ENCODE assay signal across 17 cellular contexts in the genomic region with DNA sequence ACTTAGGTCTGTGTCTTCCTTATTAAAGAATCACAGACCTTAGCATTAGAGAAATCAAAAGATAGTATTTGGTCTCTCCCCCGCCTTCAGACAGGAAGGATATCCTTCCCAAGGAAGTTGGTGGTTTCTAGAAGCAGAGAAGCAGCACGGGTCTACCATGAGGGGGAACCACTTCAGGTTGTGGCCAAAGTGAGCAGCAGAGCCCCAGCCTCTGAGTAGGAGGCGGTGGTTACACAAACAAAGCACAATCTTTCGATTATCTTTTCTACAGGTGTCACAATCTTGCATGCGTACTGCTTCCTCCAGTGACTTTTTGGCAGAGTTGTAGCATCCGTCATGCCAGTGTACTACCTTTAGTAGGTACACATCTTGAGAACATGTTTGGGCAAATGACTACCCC. TPM values are rescaled to one million over a fixed set of nuclear protein-coding genes. Genes with fewer than 3 reads are reported as not detected.
DNase-seq lines count a peak whose midpoint lies in the region; ATAC-seq, FAIRE-seq and TF ChIP-seq lines count a peak whose summit lies in the region.
"Had no signal": no experiment of that assay in that cellular context is flagged by ENCODE, and none has a peak within 500 bp of the region (broad histone marks: within the 10 kb centered on the region; RNA-seq: fewer than 3 reads in every experiment).

No MANE protein-coding gene starts in this region.

- in situ Hi-C loops in GM12878 (cut with MboI) = no loop called here

- H3K36me3 ChIP-seq in CD4-positive, alpha-beta memory T cell (ENCODE audit: insufficient read depth, low read length) = no peaks in the 10 kb centered on the region
- no peaks in the 10 kb centered on the region for H3K36me3 ChIP-seq in GM12878 (ENCODE audit: control insufficient read depth in 2 of 2, insufficient read depth in 2 of 2, low read length in 1 of 2)

- TF ChIP-seq RAD21 in GM12878 (IDR thresholded peaks at IDR 0.05; ENCODE audit: insufficient read depth, low read depth, low read length) = no peak

- no peak for DNase-seq in activated CD8-positive, alpha-beta memory T cell treated with anti-CD3 and anti-CD28 coated beads, Interleukin-2, amount 10 ng/mL, durations not matched to agents 7 days and 5 days
- DNase-seq in activated CD8-positive, alpha-beta memory T cell treated with anti-CD3 and anti-CD28 coated beads, Interleukin-2, amount 50 U/mL, for 48 hours = no peak
- DNase-seq in CD4-positive, alpha-beta memory T cell = peak in 2 of 5 donors; percentile 7 to 17
- peak; percentile 91 for DNase-seq in Jurkat, Clone E6-1 (ENCODE audit: low read depth, low spot score)
- DNase-seq in GM12878 (ENCODE audit: low read depth, low spot score) (no peak), foreskin keratinocyte (no peak), OCI-M1 (lab: John Stamatoyannopoulos, UW) (no peak)
- DNase-seq: DMS 273 treated with DMSO at 0.1 percent for 48 hours, GOT3, NCI-H1436, NCI-H2081, NCI-H524, SHP77 had no signal

- no peak overlapping the region for H2AFZ ChIP-seq in GM12878 (ENCODE audit: control insufficient read depth, low read depth, low read length)

- H3K27ac Mint-ChIP-seq in activated CD8-positive, alpha-beta memory T cell treated with anti-CD3 and anti-CD28 coated beads, Interleukin-2, amount 10 ng/mL, durations not matched to agents 7 days and 5 days = no peak overlapping the region
- H3K27ac Mint-ChIP-seq in CD4-positive, alpha-beta memory T cell = peak overlapping the region in 3 of 7 donors; percentile 21 to 67 (median 29)

- FAIRE-seq in GM12878 (lab: Jason Lieb, UNC) = no peak
- FAIRE-seq: HepG2, RCC 7860 had no signal

- H3K79me2 ChIP-seq in GM12878 (ENCODE audit: control insufficient read depth, insufficient read depth, low read length) = peaks cover 17% of the 10 kb centered on the region

- TF ChIP-seq EP300 in GM12878 (IDR thresholded peaks at IDR 0.05; ENCODE audit: borderline replicate concordance in 1 of 2, control insufficient read depth in 1 of 2, low read depth in 2 of 2, low read length in 2 of 2) = no peak; a peak in 1 of 4 replicates

- WGBS in GM12878 (ENCODE audit: insufficient coverage, insufficient replicate concordance, low lambda C conversion rate, missing lambda C conversion rate) = 46% methylated on average over 6 of the region's 6 CpGs

- CTCF ChIA-PET in activated CD8-positive, alpha-beta memory T cell treated with anti-CD3 and anti-CD28 coated beads, Interleukin-2, amount 10 ng/mL, durations not matched to agents 7 days and 5 days (lab: Charles Lee) = no interaction called here
- CTCF ChIA-PET in CD4-positive, alpha-beta memory T cell (lab: Charles Lee; ENCODE audit: partially characterized antibody) = no interaction called here
- CTCF ChIA-PET in GM12878 (lab: Yijun Ruan, JAX) = no interaction called here

- no peaks in the 10 kb centered on the region for H3K36me3 Mint-ChIP-seq in activated CD8-positive, alpha-beta memory T cell treated with anti-CD3 and anti-CD28 coated beads, Interleukin-2, amount 10 ng/mL, durations not matched to agents 7 days and 5 days
- H3K36me3 Mint-ChIP-seq in CD4-positive, alpha-beta memory T cell = no peaks in the 10 kb centered on the region

- SMC1A ChIA-PET in GM12878 (lab: Charles Lee; ENCODE audit: uncharacterized antibody, unreplicated experiment) = no interaction called here

- TF ChIP-seq CTCF in GM12878 (IDR thresholded peaks at IDR 0.05 in 2 of 3, conservative IDR thresholded peaks at IDR 0.05 in 1 of 3; ENCODE audit: control insufficient read depth in 2 of 3, extremely low read depth in 1 of 3, insufficient read depth in 1 of 3, low read depth in 3 of 3, low read length in 3 of 3) (no peak), foreskin keratinocyte (conservative IDR thresholded peaks at IDR 0.05) (no peak)

- peaks cover 37% of the 10 kb centered on the region for H3K4me1 ChIP-seq in CD4-positive, alpha-beta memory T cell (ENCODE audit: insufficient read depth, low read length)
- peaks cover 17% of the 10 kb centered on the region for H3K4me1 ChIP-seq in GM12878 (ENCODE audit: control insufficient read depth, insufficient read depth, low read length)
- H3K4me1 ChIP-seq in foreskin keratinocyte = peaks cover 8% of the 10 kb centered on the region

- H3K9me3 Mint-ChIP-seq in activated CD8-positive, alpha-beta memory T cell treated with anti-CD3 and anti-CD28 coated beads, Interleukin-2, amount 10 ng/mL, durations not matched to agents 7 days and 5 days (ENCODE audit: low read depth) = no peaks in the 10 kb centered on the region
- H3K9me3 Mint-ChIP-seq in CD4-positive, alpha-beta memory T cell = no peaks in the 10 kb centered on the region

- intact Hi-C loops in CD4-positive, alpha-beta memory T cell (cut with micrococcal nuclease) = no loop called here
- intact Hi-C loops in GM12878 (cut with micrococcal nuclease; ENCODE audit: unreplicated experiment) = loop anchor here (5.0 kb wide), 1 partner anchor 78 kb away; no protein-coding TSS in a partner anchor

- no peak overlapping the region for H3K4me3 ChIP-seq in CD4-positive, alpha-beta memory T cell (ENCODE audit: low read length in 2 of 2)
- no peak overlapping the region for H3K4me3 ChIP-seq in Jurkat, Clone E6-1 (ENCODE audit: low read length)
- H3K4me3 ChIP-seq in GM12878 = no peak overlapping the region

- H3K4me2 ChIP-seq in GM12878 (ENCODE audit: control insufficient read depth, insufficient read depth) = peak overlapping the region; percentile 26; the same call in 1 of the 2 replicates

- BruUV-seq in GM12878 (replicated peaks; lab: Mats Ljungman, UMichigan) = no TSS peak

- peaks cover 35% of the 10 kb centered on the region for H3K27me3 Mint-ChIP-seq in activated CD8-positive, alpha-beta memory T cell treated with anti-CD3 and anti-CD28 coated beads, Interleukin-2, amount 10 ng/mL, durations not matched to agents 7 days and 5 days
- H3K27me3 Mint-ChIP-seq in CD4-positive, alpha-beta memory T cell = peaks cover 0 to 19% of the 10 kb centered on the region in 2 donors

- no peak overlapping the region for H3K9ac ChIP-seq in GM12878 (ENCODE audit: control insufficient read depth, insufficient read depth, low read length)

- no peak overlapping the region for H3K27ac ChIP-seq in CD4-positive, alpha-beta memory T cell (ENCODE audit: low read depth, low read length)
- no peak overlapping the region; the same call in 1 of the 2 replicates for H3K27ac ChIP-seq in GM12878 (ENCODE audit: control insufficient read depth, insufficient read depth)
- no peak overlapping the region for H3K27ac ChIP-seq in foreskin keratinocyte

- peaks cover 27% of the 10 kb centered on the region for H3K4me1 Mint-ChIP-seq in activated CD8-positive, alpha-beta memory T cell treated with anti-CD3 and anti-CD28 coated beads, Interleukin-2, amount 10 ng/mL, durations not matched to agents 7 days and 5 days
- peaks cover 19 to 48% (median 35%) of the 10 kb centered on the region in 4 donors for H3K4me1 Mint-ChIP-seq in CD4-positive, alpha-beta memory T cell

- POLR2A ChIA-PET in CD4-positive, alpha-beta memory T cell (lab: Charles Lee; ENCODE audit: partially characterized antibody) = no interaction called here
- POLR2A ChIA-PET in GM12878 (lab: Charles Lee) = interaction anchor here (1.0 kb wide), 1 partner anchor 53 kb away, joined by 3 read pairs; no protein-coding TSS in a partner anchor

- peak; percentile 47 for ATAC-seq in activated CD8-positive, alpha-beta memory T cell treated with anti-CD3 and anti-CD28 coated beads, Interleukin-2, amount 10 ng/mL, durations not matched to agents 7 days and 5 days
- ATAC-seq in GM12878 (no peak; the same call in 2 of the 3 replicates), foreskin keratinocyte (no peak), HG02870 (IDR thresholded peaks at IDR 0.05; ENCODE audit: unreplicated experiment) (no peak)
- ATAC-seq: HepG2, SK-N-SH treated with all-trans-retinoic acid at 6 μM for 48 hours had no signal

- RAD21 ChIA-PET in GM12878 (lab: Charles Lee; ENCODE audit: unreplicated experiment) = no interaction called here

- H3K9me3 ChIP-seq in CD4-positive, alpha-beta memory T cell (ENCODE audit: control insufficient read depth in 1 of 2, low read length in 2 of 2) = no peaks in the 10 kb centered on the region
- H3K9me3 ChIP-seq in GM12878 (replicated peaks; ENCODE audit: control insufficient read depth, insufficient read depth, low read length) = no peaks in the 10 kb centered on the region

- no peaks in the 10 kb centered on the region for H3K27me3 ChIP-seq in CD4-positive, alpha-beta memory T cell (ENCODE audit: insufficient read depth, low read length)
- H3K27me3 ChIP-seq in GM12878 (replicated peaks in 1 of 2; ENCODE audit: control insufficient read depth in 2 of 2, insufficient read depth in 2 of 2, low read length in 1 of 2) (no peaks in the 10 kb centered on the region), foreskin keratinocyte (no peaks in the 10 kb centered on the region)

- TF ChIP-seq POLR2A in GM12878 (IDR thresholded peaks at IDR 0.05; ENCODE audit: low read depth, low read length) = no peak

- no peak overlapping the region for H3K4me3 Mint-ChIP-seq in activated CD8-positive, alpha-beta memory T cell treated with anti-CD3 and anti-CD28 coated beads, Interleukin-2, amount 10 ng/mL, durations not matched to agents 7 days and 5 days
- H3K4me3 Mint-ChIP-seq in CD4-positive, alpha-beta memory T cell = peak overlapping the region in 5 of 8 donors; percentile 43 to 73 (median 70)

- no peaks in the 10 kb centered on the region for H4K20me1 ChIP-seq in GM12878 (ENCODE audit: control insufficient read depth, insufficient read depth)

RNA-seq across cellular contexts. Expression of gene PGLYRP4, which starts 8.8 kb away (rescaled TPM):
- total RNA-seq in activated CD8-positive, alpha-beta memory T cell treated with anti-CD3 and anti-CD28 coated beads, Interleukin-2, amount 10 ng/mL, durations not matched to agents 7 days and 5 days = not detected
- not detected for total RNA-seq in CD4-positive, alpha-beta memory T cell
- not detected for polyA plus RNA-seq in CD4-positive, alpha-beta memory T cell
- 1.1 TPM for polyA plus RNA-seq in Jurkat, Clone E6-1 (2012; ENCODE audit: insufficient read depth, insufficient read length)
- 13.4 and 14.3 TPM in 2 replicates for total RNA-seq in GM12878 (2013; cell fraction: nucleolus; rRNA removed)
- total RNA-seq in GM12878 (2014; rRNA removed) (0.38 and 0.45 TPM in 2 replicates), GM12878 (2014; rRNA removed; fragmentation: Illumina TruSeq; extraction: Trizol) (0.22 and 0.32 TPM in 2 replicates), GM12878 (2021) (0.44 and 0.74 TPM in 2 replicates), foreskin keratinocyte (0.07 and 0.27 TPM in 2 replicates)
- polyA plus RNA-seq in GM12878 (2011; ENCODE audit: low read depth) = 0.54 TPM
- polyA plus RNA-seq in GM12878 (2011; rRNA removed) (1.6 and 3.0 TPM in 2 replicates), GM12878 (2014; fragmentation: Illumina TruSeq; extraction: Trizol) (0.48 and 0.65 TPM in 2 replicates), GM12878 (2014; fragmentation: Nextera tagmentation; extraction: Ambion mirVana) (under 1 TPM; 0.37 to 0.50 TPM), GM12878 (2014; rRNA removed) (0.44 and 0.55 TPM in 2 replicates), GM12878 (2016; fragmentation: Nextera tagmentation; extraction: Ambion mirVana) (under 1 TPM; 0.28 to 0.43 TPM), foreskin keratinocyte (0.13 and 0.44 TPM in 2 replicates)
- polyA plus RNA-seq in GM12878 (2011; cell fraction: cytosol; rRNA removed) = 4.2 and 4.6 TPM in 2 replicates
- polyA plus RNA-seq in GM12878 (2011; cell fraction: nucleus; rRNA removed) = 7.1 and 15.8 TPM in 2 replicates
- polyA plus RNA-seq in GM12878 (2012) = 0.43 and 1.2 TPM in 2 replicates
- 6.4 and 7.3 TPM in 2 replicates for polyA minus RNA-seq in GM12878 (2011; rRNA and poly(A)+ RNA removed)
- 0.53 TPM in 1 of 2 replicates, not detected in the other for polyA minus RNA-seq in GM12878 (2011; cell fraction: cytosol; rRNA and poly(A)+ RNA removed)
- polyA minus RNA-seq in GM12878 (2011; cell fraction: nucleus; rRNA and poly(A)+ RNA removed) = 6.3 and 6.9 TPM in 2 replicates
- total RNA-seq: HepG2 had no signal
- polyA plus RNA-seq: HepG2 had no signal

RNA-seq across cellular contexts. Expression of gene S100A9, which starts 17.9 kb away (rescaled TPM):
- not detected for total RNA-seq in activated CD8-positive, alpha-beta memory T cell treated with anti-CD3 and anti-CD28 coated beads, Interleukin-2, amount 10 ng/mL, durations not matched to agents 7 days and 5 days
- total RNA-seq in CD4-positive, alpha-beta memory T cell = 1 to 10 TPM; 7.4 to 7.7 TPM
- 10 to 100 TPM in 1 of 2 donors, 1 to 10 TPM in 1; 8.0 to 11.6 TPM for polyA plus RNA-seq in CD4-positive, alpha-beta memory T cell
- not detected for polyA plus RNA-seq in Jurkat, Clone E6-1 (2012; ENCODE audit: insufficient read depth, insufficient read length)
- total RNA-seq in GM12878 (2013; cell fraction: nucleolus; rRNA removed) = not detected in 2 replicates
- total RNA-seq in GM12878 (2014; rRNA removed) (0.68 and 1.3 TPM in 2 replicates), GM12878 (2014; rRNA removed; fragmentation: Illumina TruSeq; extraction: Trizol) (0.37 TPM in 1 of 2 replicates, not detected in the other), GM12878 (2021) (0.37 and 0.41 TPM in 2 replicates), foreskin keratinocyte (12.1 and 19.1 TPM in 2 replicates)
- not detected for polyA plus RNA-seq in GM12878 (2011; ENCODE audit: low read depth)
- polyA plus RNA-seq in GM12878 (2011; rRNA removed) (1.4 and 1.7 TPM in 2 replicates), GM12878 (2014; fragmentation: Illumina TruSeq; extraction: Trizol) (0.22 TPM in 1 of 2 replicates, not detected in the other), GM12878 (2014; fragmentation: Nextera tagmentation; extraction: Ambion mirVana) (under 1 TPM in 1 of 2 experiments, not detected in 1; 0.49 TPM), GM12878 (2014; rRNA removed) (1.4 and 1.5 TPM in 2 replicates), GM12878 (2016; fragmentation: Nextera tagmentation; extraction: Ambion mirVana) (under 1 TPM in 1 of 2 experiments, not detected in 1; 0.31 TPM), foreskin keratinocyte (16.0 and 21.7 TPM in 2 replicates)
- 0.77 and 1.6 TPM in 2 replicates for polyA plus RNA-seq in GM12878 (2011; cell fraction: cytosol; rRNA removed)
- 0.42 and 0.87 TPM in 2 replicates for polyA plus RNA-seq in GM12878 (2011; cell fraction: nucleus; rRNA removed)
- not detected in 2 replicates for polyA plus RNA-seq in GM12878 (2012)
- polyA minus RNA-seq in GM12878 (2011; rRNA and poly(A)+ RNA removed) = not detected in 2 replicates
- not detected in 2 replicates for polyA minus RNA-seq in GM12878 (2011; cell fraction: cytosol; rRNA and poly(A)+ RNA removed)
- not detected in 2 replicates for polyA minus RNA-seq in GM12878 (2011; cell fraction: nucleus; rRNA and poly(A)+ RNA removed)

RNA-seq across cellular contexts. Expression of gene PGLYRP3, which starts 27.1 kb away (rescaled TPM):
- not detected for total RNA-seq in activated CD8-positive, alpha-beta memory T cell treated with anti-CD3 and anti-CD28 coated beads, Interleukin-2, amount 10 ng/mL, durations not matched to agents 7 days and 5 days
- total RNA-seq in CD4-positive, alpha-beta memory T cell = not detected
- polyA plus RNA-seq in CD4-positive, alpha-beta memory T cell = not detected
- polyA plus RNA-seq in Jurkat, Clone E6-1 (2012; ENCODE audit: insufficient read depth, insufficient read length) = not detected
- 3.9 and 5.7 TPM in 2 replicates for total RNA-seq in GM12878 (2013; cell fraction: nucleolus; rRNA removed)
- total RNA-seq in GM12878 (2014; rRNA removed) = not detected in 2 replicates
- not detected in 2 replicates for total RNA-seq in GM12878 (2014; rRNA removed; fragmentation: Illumina TruSeq; extraction: Trizol)
- 0.29 TPM in 1 of 2 replicates, not detected in the other for total RNA-seq in GM12878 (2021)
- not detected for polyA plus RNA-seq in GM12878 (2011; ENCODE audit: low read depth)
- polyA plus RNA-seq in GM12878 (2011; rRNA removed) = 0.19 and 0.49 TPM in 2 replicates
- polyA plus RNA-seq in GM12878 (2011; cell fraction: cytosol; rRNA removed) = 0.42 and 0.53 TPM in 2 replicates
- 1.6 TPM in 2 replicates for polyA plus RNA-seq in GM12878 (2011; cell fraction: nucleus; rRNA removed)
- polyA plus RNA-seq in GM12878 (2012) = 0.27 and 0.28 TPM in 2 replicates
- polyA plus RNA-seq in GM12878 (2014; fragmentation: Illumina TruSeq; extraction: Trizol) = 0.18 TPM in 1 of 2 replicates, not detected in the other
- polyA plus RNA-seq in GM12878 (2014; fragmentation: Nextera tagmentation; extraction: Ambion mirVana) = not detected
- polyA plus RNA-seq in GM12878 (2014; rRNA removed) = 0.22 TPM in 1 of 2 replicates, not detected in the other
- under 1 TPM in 1 of 2 experiments, not detected in 1; 0.10 TPM for polyA plus RNA-seq in GM12878 (2016; fragmentation: Nextera tagmentation; extraction: Ambion mirVana)
- 1.2 and 1.3 TPM in 2 replicates for polyA minus RNA-seq in GM12878 (2011; rRNA and poly(A)+ RNA removed)
- polyA minus RNA-seq in GM12878 (2011; cell fraction: cytosol; rRNA and poly(A)+ RNA removed) = not detected in 2 replicates
- polyA minus RNA-seq in GM12878 (2011; cell fraction: nucleus; rRNA and poly(A)+ RNA removed) = 1.5 and 1.7 TPM in 2 replicates
- not detected in 2 replicates for total RNA-seq in foreskin keratinocyte
- polyA plus RNA-seq in foreskin keratinocyte = 0.06 TPM in 1 of 2 replicates, not detected in the other
- total RNA-seq: HepG2 had no signal
- polyA plus RNA-seq: HepG2 had no signal

RNA-seq across cellular contexts. Expression of gene S100A12, which starts 35.6 kb away (rescaled TPM):
- not detected for total RNA-seq in activated CD8-positive, alpha-beta memory T cell treated with anti-CD3 and anti-CD28 coated beads, Interleukin-2, amount 10 ng/mL, durations not matched to agents 7 days and 5 days
- not detected for total RNA-seq in CD4-positive, alpha-beta memory T cell
- under 1 TPM in 1 of 2 donors, not detected in 1; 0.95 TPM for polyA plus RNA-seq in CD4-positive, alpha-beta memory T cell
- not detected for polyA plus RNA-seq in Jurkat, Clone E6-1 (2012; ENCODE audit: insufficient read depth, insufficient read length)
- not detected in 2 replicates for total RNA-seq in GM12878 (2013; cell fraction: nucleolus; rRNA removed)
- total RNA-seq in GM12878 (2014; rRNA removed) = not detected in 2 replicates
- not detected in 2 replicates for total RNA-seq in GM12878 (2014; rRNA removed; fragmentation: Illumina TruSeq; extraction: Trizol)
- not detected in 2 replicates for total RNA-seq in GM12878 (2021)
- polyA plus RNA-seq in GM12878 (2011; ENCODE audit: low read depth) = not detected
- not detected in 2 replicates for polyA plus RNA-seq in GM12878 (2011; rRNA removed)
- polyA plus RNA-seq in GM12878 (2011; cell fraction: cytosol; rRNA removed) = not detected in 2 replicates
- not detected in 2 replicates for polyA plus RNA-seq in GM12878 (2011; cell fraction: nucleus; rRNA removed)
- not detected in 2 replicates for polyA plus RNA-seq in GM12878 (2012)
- polyA plus RNA-seq in GM12878 (2014; fragmentation: Illumina TruSeq; extraction: Trizol) = not detected in 2 replicates
- not detected for polyA plus RNA-seq in GM12878 (2014; fragmentation: Nextera tagmentation; extraction: Ambion mirVana)
- polyA plus RNA-seq in GM12878 (2014; rRNA removed) = not detected in 2 replicates
- polyA plus RNA-seq in GM12878 (2016; fragmentation: Nextera tagmentation; extraction: Ambion mirVana) = not detected
- polyA minus RNA-seq in GM12878 (2011; rRNA and poly(A)+ RNA removed) = not detected in 2 replicates
- polyA minus RNA-seq in GM12878 (2011; cell fraction: cytosol; rRNA and poly(A)+ RNA removed) = not detected in 2 replicates
- not detected in 2 replicates for polyA minus RNA-seq in GM12878 (2011; cell fraction: nucleus; rRNA and poly(A)+ RNA removed)
- not detected in 2 replicates for total RNA-seq in foreskin keratinocyte
- polyA plus RNA-seq in foreskin keratinocyte = not detected in 2 replicates
- total RNA-seq: HepG2 had no signal
- polyA plus RNA-seq: HepG2 had no signal

RNA-seq across cellular contexts. Expression of gene S100A8, which starts 51.1 kb away (rescaled TPM):
- total RNA-seq in activated CD8-positive, alpha-beta memory T cell treated with anti-CD3 and anti-CD28 coated beads, Interleukin-2, amount 10 ng/mL, durations not matched to agents 7 days and 5 days = not detected
- under 1 TPM in 1 of 2 experiments, not detected in 1; 0.73 TPM for total RNA-seq in CD4-positive, alpha-beta memory T cell
- 1 to 10 TPM; 1.6 to 4.0 TPM for polyA plus RNA-seq in CD4-positive, alpha-beta memory T cell
- polyA plus RNA-seq in Jurkat, Clone E6-1 (2012; ENCODE audit: insufficient read depth, insufficient read length) = not detected
- total RNA-seq in GM12878 (2013; cell fraction: nucleolus; rRNA removed) = not detected in 2 replicates
- not detected in 2 replicates for total RNA-seq in GM12878 (2014; rRNA removed)
- not detected in 2 replicates for total RNA-seq in GM12878 (2014; rRNA removed; fragmentation: Illumina TruSeq; extraction: Trizol)
- not detected in 2 replicates for total RNA-seq in GM12878 (2021)
- not detected for polyA plus RNA-seq in GM12878 (2011; ENCODE audit: low read depth)
- not detected in 2 replicates for polyA plus RNA-seq in GM12878 (2011; rRNA removed)
- not detected in 2 replicates for polyA plus RNA-seq in GM12878 (2011; cell fraction: cytosol; rRNA removed)
- polyA plus RNA-seq in GM12878 (2011; cell fraction: nucleus; rRNA removed) = not detected in 2 replicates
- not detected in 2 replicates for polyA plus RNA-seq in GM12878 (2012)
- polyA plus RNA-seq in GM12878 (2014; fragmentation: Illumina TruSeq; extraction: Trizol) = not detected in 2 replicates
- polyA plus RNA-seq in GM12878 (2014; fragmentation: Nextera tagmentation; extraction: Ambion mirVana) = not detected
- polyA plus RNA-seq in GM12878 (2014; rRNA removed) = not detected in 2 replicates
- polyA plus RNA-seq in GM12878 (2016; fragmentation: Nextera tagmentation; extraction: Ambion mirVana) = under 1 TPM in 1 of 2 experiments, not detected in 1; 0.28 TPM
- polyA minus RNA-seq in GM12878 (2011; rRNA and poly(A)+ RNA removed) = not detected in 2 replicates
- polyA minus RNA-seq in GM12878 (2011; cell fraction: cytosol; rRNA and poly(A)+ RNA removed) = not detected in 2 replicates
- polyA minus RNA-seq in GM12878 (2011; cell fraction: nucleus; rRNA and poly(A)+ RNA removed) = not detected in 2 replicates
- total RNA-seq in foreskin keratinocyte = 4.1 and 6.2 TPM in 2 replicates
- polyA plus RNA-seq in foreskin keratinocyte = 5.5 and 6.2 TPM in 2 replicates
- total RNA-seq: HepG2 had no signal
- polyA plus RNA-seq: HepG2 had no signal
